ENCODE assay signal across 9 cellular contexts in the genomic region with DNA sequence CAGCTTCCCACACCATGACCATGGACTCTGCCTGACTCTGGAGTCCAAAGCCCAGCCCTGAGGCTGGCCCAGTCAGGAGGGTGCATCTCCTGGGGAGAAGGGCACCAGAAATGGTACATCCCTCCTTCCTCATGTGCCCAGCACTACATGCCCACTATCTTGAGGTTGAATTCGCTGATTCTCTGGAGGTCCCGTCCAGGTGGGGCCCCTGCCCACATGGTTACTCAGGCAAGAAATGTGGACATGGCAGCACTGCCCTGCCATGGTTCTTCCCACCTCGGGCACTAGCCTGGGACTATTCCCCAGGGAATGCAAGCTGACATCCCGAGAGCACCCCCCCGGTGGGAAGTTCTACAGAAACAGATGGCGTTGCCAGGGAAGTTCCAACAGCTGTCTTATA.
"Had no signal": no experiment of that assay in that cellular context is flagged by ENCODE, and none has a peak within 500 bp of the region (broad histone marks: within the 10 kb centered on the region; RNA-seq: fewer than 3 reads in every experiment).

No MANE protein-coding gene starts in this region.

- H3K27ac ChIP-seq: breast epithelium, ovary had no signal

- H3K27ac Mint-ChIP-seq: activated CD8-positive, alpha-beta T cell treated with anti-CD3 and anti-CD28 coated beads for 36 hours; activated naive CD8-positive, alpha-beta T cell treated with anti-CD3 and anti-CD28 coated beads, Interleukin-2, amount 10 ng/mL, durations not matched to agents 7 days and 5 days; endodermal cell had no signal

- H3K36me3 ChIP-seq: ovary had no signal

- H3K4me3 ChIP-seq: breast epithelium, ovary had no signal

- H3K9me3 ChIP-seq: breast epithelium, ovary had no signal

- H3K4me1 ChIP-seq: breast epithelium had no signal

- DNase-seq: activated CD8-positive, alpha-beta memory T cell treated with anti-CD3 and anti-CD28 coated beads, Interleukin-2, amount 50 U/mL, for 4 hours; activated CD8-positive, alpha-beta T cell treated with anti-CD3 and anti-CD28 coated beads for 36 hours; activated naive CD8-positive, alpha-beta T cell treated with anti-CD3 and anti-CD28 coated beads, Interleukin-2, amount 10 ng/mL, durations not matched to agents 7 days and 5 days; anterior cingulate cortex; endodermal cell; hypothalamus; ovary; T1000 had no signal

- H3K9me3 Mint-ChIP-seq: activated CD8-positive, alpha-beta T cell treated with anti-CD3 and anti-CD28 coated beads for 36 hours; activated naive CD8-positive, alpha-beta T cell treated with anti-CD3 and anti-CD28 coated beads, Interleukin-2, amount 10 ng/mL, durations not matched to agents 7 days and 5 days; endodermal cell had no signal

- H3K4me1 Mint-ChIP-seq: activated naive CD8-positive, alpha-beta T cell treated with anti-CD3 and anti-CD28 coated beads, Interleukin-2, amount 10 ng/mL, durations not matched to agents 7 days and 5 days; endodermal cell had no signal

- H3K4me3 Mint-ChIP-seq: activated CD8-positive, alpha-beta T cell treated with anti-CD3 and anti-CD28 coated beads for 36 hours; activated naive CD8-positive, alpha-beta T cell treated with anti-CD3 and anti-CD28 coated beads, Interleukin-2, amount 10 ng/mL, durations not matched to agents 7 days and 5 days; endodermal cell had no signal

- H3K27me3 ChIP-seq: breast epithelium, ovary had no signal

- H3K27me3 Mint-ChIP-seq: activated CD8-positive, alpha-beta T cell treated with anti-CD3 and anti-CD28 coated beads for 36 hours; activated naive CD8-positive, alpha-beta T cell treated with anti-CD3 and anti-CD28 coated beads, Interleukin-2, amount 10 ng/mL, durations not matched to agents 7 days and 5 days had no signal
